Comparison of ENCODE assay signal across 1 cellular context in the genomic region with DNA sequence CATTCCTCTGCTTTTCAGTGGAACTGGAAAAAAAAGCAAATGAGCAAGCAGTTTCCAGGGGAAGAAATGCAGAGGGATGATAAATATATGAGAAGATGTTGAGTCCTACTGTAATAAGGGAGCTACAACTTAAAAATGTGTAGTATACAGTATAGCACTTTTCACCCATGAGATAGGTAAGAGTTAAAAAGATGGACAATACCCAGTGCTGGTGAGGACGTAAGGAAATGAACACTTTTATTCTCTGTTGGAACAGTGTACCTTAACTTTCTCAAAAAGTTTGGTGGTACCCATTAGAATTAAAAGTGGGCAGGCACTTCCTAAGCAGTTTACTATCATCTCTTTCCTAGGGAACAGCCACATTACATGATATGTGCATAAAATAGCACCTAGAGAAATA.
TF ChIP-seq lines count a peak whose summit lies in the region.

No MANE protein-coding gene starts in this region.

TF ChIP-seq in HEK293, 187 proteins besides CTCF, POLR2A, EP300 and RAD21 (continued from another document):
- TF ChIP-seq, protein P1, sequence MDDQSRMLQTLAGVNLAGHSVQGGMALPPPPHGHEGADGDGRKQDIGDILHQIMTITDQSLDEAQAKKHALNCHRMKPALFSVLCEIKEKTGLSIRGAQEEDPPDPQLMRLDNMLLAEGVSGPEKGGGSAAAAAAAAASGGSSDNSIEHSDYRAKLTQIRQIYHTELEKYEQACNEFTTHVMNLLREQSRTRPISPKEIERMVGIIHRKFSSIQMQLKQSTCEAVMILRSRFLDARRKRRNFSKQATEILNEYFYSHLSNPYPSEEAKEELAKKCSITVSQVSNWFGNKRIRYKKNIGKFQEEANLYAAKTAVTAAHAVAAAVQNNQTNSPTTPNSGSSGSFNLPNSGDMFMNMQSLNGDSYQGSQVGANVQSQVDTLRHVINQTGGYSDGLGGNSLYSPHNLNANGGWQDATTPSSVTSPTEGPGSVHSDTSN (CRISPR knock-in tag; IDR thresholded peaks at IDR 0.05), result no peak
- no peak for TF ChIP-seq ZNF596 (tag by site-specific recombination; IDR thresholded peaks at IDR 0.05)
- TF ChIP-seq, protein P2, sequence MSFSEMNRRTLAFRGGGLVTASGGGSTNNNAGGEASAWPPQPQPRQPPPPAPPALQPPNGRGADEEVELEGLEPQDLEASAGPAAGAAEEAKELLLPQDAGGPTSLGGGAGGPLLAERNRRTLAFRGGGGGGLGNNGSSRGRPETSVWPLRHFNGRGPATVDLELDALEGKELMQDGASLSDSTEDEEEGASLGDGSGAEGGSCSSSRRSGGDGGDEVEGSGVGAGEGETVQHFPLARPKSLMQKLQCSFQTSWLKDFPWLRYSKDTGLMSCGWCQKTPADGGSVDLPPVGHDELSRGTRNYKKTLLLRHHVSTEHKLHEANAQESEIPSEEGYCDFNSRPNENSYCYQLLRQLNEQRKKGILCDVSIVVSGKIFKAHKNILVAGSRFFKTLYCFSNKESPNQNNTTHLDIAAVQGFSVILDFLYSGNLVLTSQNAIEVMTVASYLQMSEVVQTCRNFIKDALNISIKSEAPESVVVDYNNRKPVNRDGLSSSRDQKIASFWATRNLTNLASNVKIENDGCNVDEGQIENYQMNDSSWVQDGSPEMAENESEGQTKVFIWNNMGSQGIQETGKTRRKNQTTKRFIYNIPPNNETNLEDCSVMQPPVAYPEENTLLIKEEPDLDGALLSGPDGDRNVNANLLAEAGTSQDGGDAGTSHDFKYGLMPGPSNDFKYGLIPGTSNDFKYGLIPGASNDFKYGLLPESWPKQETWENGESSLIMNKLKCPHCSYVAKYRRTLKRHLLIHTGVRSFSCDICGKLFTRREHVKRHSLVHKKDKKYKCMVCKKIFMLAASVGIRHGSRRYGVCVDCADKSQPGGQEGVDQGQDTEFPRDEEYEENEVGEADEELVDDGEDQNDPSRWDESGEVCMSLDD (tag by site-specific recombination; IDR thresholded peaks at IDR 0.05), result no peak
- no peak for TF ChIP-seq SCRT2 (tag by site-specific recombination; IDR thresholded peaks at IDR 0.05)
- TF ChIP-seq, protein P3, sequence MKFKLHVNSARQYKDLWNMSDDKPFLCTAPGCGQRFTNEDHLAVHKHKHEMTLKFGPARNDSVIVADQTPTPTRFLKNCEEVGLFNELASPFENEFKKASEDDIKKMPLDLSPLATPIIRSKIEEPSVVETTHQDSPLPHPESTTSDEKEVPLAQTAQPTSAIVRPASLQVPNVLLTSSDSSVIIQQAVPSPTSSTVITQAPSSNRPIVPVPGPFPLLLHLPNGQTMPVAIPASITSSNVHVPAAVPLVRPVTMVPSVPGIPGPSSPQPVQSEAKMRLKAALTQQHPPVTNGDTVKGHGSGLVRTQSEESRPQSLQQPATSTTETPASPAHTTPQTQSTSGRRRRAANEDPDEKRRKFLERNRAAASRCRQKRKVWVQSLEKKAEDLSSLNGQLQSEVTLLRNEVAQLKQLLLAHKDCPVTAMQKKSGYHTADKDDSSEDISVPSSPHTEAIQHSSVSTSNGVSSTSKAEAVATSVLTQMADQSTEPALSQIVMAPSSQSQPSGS (tag by site-specific recombination; IDR thresholded peaks at IDR 0.05; ENCODE audit: low read depth), result no peak
